In the genomic region with DNA sequence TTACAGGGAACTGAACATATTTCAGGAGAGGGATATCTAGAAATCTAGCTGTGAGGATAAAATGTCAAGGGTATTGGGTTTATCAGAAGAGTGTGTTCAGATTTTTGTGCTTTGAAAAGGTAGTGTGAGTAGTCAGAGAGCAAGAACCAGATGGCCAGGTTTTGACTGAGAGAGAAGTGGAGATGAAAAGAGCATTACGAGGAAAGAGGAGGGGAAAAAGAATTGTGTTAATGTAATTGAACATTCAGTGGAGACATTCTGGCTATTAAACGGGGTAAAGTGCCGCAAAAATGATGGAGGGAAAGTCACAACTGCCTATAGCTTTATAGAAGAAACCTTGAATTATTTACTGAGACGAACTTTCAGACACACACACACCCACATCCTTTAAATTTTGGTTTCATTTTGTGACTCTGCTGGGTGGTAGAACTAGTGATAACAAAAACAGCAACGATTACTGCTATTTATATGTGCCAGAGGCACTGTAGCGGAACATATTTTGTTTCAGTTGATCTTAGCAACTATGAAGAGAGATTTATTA, we compare ENCODE assay signal across 10 cellular contexts.
DNase-seq lines count a peak whose midpoint lies in the region; ATAC-seq and TF ChIP-seq lines count a peak whose summit lies in the region.
"Had no signal": no experiment of that assay in that cellular context is flagged by ENCODE, and none has a peak within 500 bp of the region (broad histone marks: within the 10 kb centered on the region; RNA-seq: fewer than 3 reads in every experiment).

No MANE protein-coding gene starts in this region.

- H3K4me3 ChIP-seq in hepatocyte (peak overlapping the region; percentile 21), aorta (ENCODE audit: low read length in 2 of 2) (peak overlapping the region; percentile 53 to 79)

- H3K27me3 Mint-ChIP-seq in T-helper 17 cell = no peaks in the 10 kb centered on the region
- H3K27me3 Mint-ChIP-seq: activated naive CD8-positive, alpha-beta T cell had no signal

- no peaks in the 10 kb centered on the region for H4K20me1 ChIP-seq in hepatocyte (ENCODE audit: insufficient read depth, poor library complexity, severe bottlenecking)

- peaks cover 5% of the 10 kb centered on the region for H3K4me1 Mint-ChIP-seq in T-helper 17 cell

- ATAC-seq in HG02884 (IDR thresholded peaks at IDR 0.05; ENCODE audit: unreplicated experiment) (peak; percentile 84), T-helper 17 cell (peak; percentile 88), aorta (ENCODE audit: low FRiP score) (no peak)

- H2AFZ ChIP-seq in hepatocyte = no peak overlapping the region

- no peak overlapping the region for H3K4me3 Mint-ChIP-seq in T-helper 17 cell
- H3K4me3 Mint-ChIP-seq: activated naive CD8-positive, alpha-beta T cell had no signal

- H3K27me3 ChIP-seq in hepatocyte (no peaks in the 10 kb centered on the region), aorta (ENCODE audit: control insufficient read depth in 1 of 2, insufficient read depth in 2 of 2, low read length in 1 of 2) (no peaks in the 10 kb centered on the region)

- WGBS in hepatocyte (ENCODE audit: low lambda C conversion rate, missing lambda C conversion rate) = 44% methylated on average over 6 of the region's 6 CpGs
- WGBS in aorta, 2 donors = 4 to 8% methylated on average over 6 of the region's 6 CpGs

- H3K4me1 ChIP-seq in hepatocyte (ENCODE audit: insufficient read depth) (peaks cover 4% of the 10 kb centered on the region), aorta (ENCODE audit: control insufficient read depth in 1 of 2, insufficient read depth in 2 of 2, low read length in 2 of 2) (peaks cover 0 to 1% of the 10 kb centered on the region in 2 donors)

- DNase-seq in NCI-H2171 treated with DMSO at 0.1 percent for 48 hours (lab: John Stamatoyannopoulos, UW) = peak; percentile 76
- DNase-seq in NCI-H2171 (lab: John Stamatoyannopoulos, UW) = no peak
- DNase-seq in T-helper 17 cell = no peak
- no peak for DNase-seq in hepatocyte (ENCODE audit: low spot score)
- no peak for DNase-seq in aorta
- DNase-seq in NCI-H1694 treated with DMSO at 0.1 percent for 48 hours (lab: John Stamatoyannopoulos, UW) = no peak
- no peak for DNase-seq in NCI-H187 treated with DMSO at 0.1 percent for 48 hours (lab: John Stamatoyannopoulos, UW)

- no peaks in the 10 kb centered on the region for H3K79me2 ChIP-seq in hepatocyte

- H3K9me3 ChIP-seq in T-helper 17 cell (ENCODE audit: control insufficient read depth, low read length, poor library complexity, severe bottlenecking) (no peaks in the 10 kb centered on the region), hepatocyte (ENCODE audit: low read depth) (no peaks in the 10 kb centered on the region), aorta (ENCODE audit: control insufficient read depth, low read length) (no peaks in the 10 kb centered on the region)

- intact Hi-C loops in aorta (cut with DNase I) = no loop called here

- H3K36me3 ChIP-seq in hepatocyte (replicated peaks; ENCODE audit: insufficient read depth, low read depth) (no peaks in the 10 kb centered on the region), aorta (ENCODE audit: control insufficient read depth in 1 of 2, insufficient read depth in 2 of 2, low read length in 1 of 2) (no peaks in the 10 kb centered on the region)

- H3K36me3 Mint-ChIP-seq in T-helper 17 cell (ENCODE audit: low read depth) = peaks cover 4% of the 10 kb centered on the region

- H3K4me2 ChIP-seq in hepatocyte = peak overlapping the region; percentile 70

- H3K27ac ChIP-seq in hepatocyte (peak overlapping the region; percentile 54), aorta (ENCODE audit: low read depth in 1 of 2, low read length in 2 of 2) (no peak overlapping the region)
- H3K27ac ChIP-seq: C4-2B had no signal

- no peaks in the 10 kb centered on the region for H3K9me2 ChIP-seq in hepatocyte (replicated peaks; ENCODE audit: insufficient read depth)

- TF ChIP-seq CTCF in hepatocyte (IDR thresholded peaks at IDR 0.05; ENCODE audit: poor library complexity) = no peak

- H3K27ac Mint-ChIP-seq in T-helper 17 cell = no peak overlapping the region
- H3K27ac Mint-ChIP-seq: activated naive CD8-positive, alpha-beta T cell had no signal
